13 cellular contexts compared by ENCODE assay signal in genomic region chr6:140486468-140487361, GRCh38.
DNase-seq lines count a peak whose midpoint lies in the region; ATAC-seq and TF ChIP-seq lines count a peak whose summit lies in the region.
"Had no signal": no experiment of that assay in that cellular context is flagged by ENCODE, and none has a peak within 500 bp of the region (broad histone marks: within the 10 kb centered on the region; RNA-seq: fewer than 3 reads in every experiment).

No MANE protein-coding gene starts in this region.

- H3K4ac ChIP-seq in mesenchymal stem cell (ENCODE audit: low read depth in 1 of 2, low read length in 2 of 2), result peak overlapping the region in 1 of 2 experiments; percentile 28

- no peak overlapping the region for H4K91ac ChIP-seq in mesenchymal stem cell (ENCODE audit: low read length)

- peaks cover 4% of the 10 kb centered on the region in 2 donors for H3K9me3 Mint-ChIP-seq in stimulated activated naive B cell treated with anti-CD40 and anti-IgM and Interleukin-4, amounts not matched to agents 10 μg/mL and 1 μg/mL and 100 μg/mL, for 72 hours
- no peaks in the 10 kb centered on the region for H3K9me3 Mint-ChIP-seq in Caco-2 (ENCODE audit: unreplicated experiment)

- H3K18ac ChIP-seq in mesenchymal stem cell (ENCODE audit: low read depth in 1 of 2, low read length in 2 of 2), result no peak overlapping the region

- H3K4me1 ChIP-seq in HEK293 (ENCODE audit: control insufficient read depth, insufficient read depth, low read length) (no peaks in the 10 kb centered on the region), mesenchymal stem cell (ENCODE audit: control insufficient read depth, insufficient read depth, low read depth, low read length) (peaks cover 4% of the 10 kb centered on the region), Caco-2 (no peaks in the 10 kb centered on the region)
- H3K4me1 ChIP-seq: gastrocnemius medialis had no signal

- H2BK120ac ChIP-seq in mesenchymal stem cell (ENCODE audit: low read depth, low read length), result peak overlapping the region; percentile 51

- no TSS peak for BruUV-seq in Caco-2 (replicated peaks; lab: Mats Ljungman, UMichigan)

- peak; percentile 65 for DNase-seq in AG10803 (ENCODE audit: low read depth)
- DNase-seq in astrocyte of the spinal cord (ENCODE audit: low read depth, low spot score), result peak; percentile 43
- DNase-seq in mesenchymal stem cell, result peak; percentile 21
- no peak for DNase-seq in SKM-1 treated with dmso at 0.1 percent for 144 hours (lab: John Stamatoyannopoulos, UW; ENCODE audit: unreplicated experiment)
- DNase-seq in stimulated activated naive B cell treated with anti-CD40 and anti-IgM and Interleukin-4, amounts not matched to agents 10 μg/mL and 1 μg/mL and 100 μg/mL, for 72 hours, result no peak
- DNase-seq in Caco-2, result no peak
- DNase-seq: activated gamma-delta T cell treated with Interleukin-2 at 50 U/mL for 16 hours, gastrocnemius medialis, NCI-H69 had no signal

- H3K9ac ChIP-seq in mesenchymal stem cell (ENCODE audit: low read length), result peak overlapping the region; percentile 55

- H3K14ac ChIP-seq in mesenchymal stem cell (ENCODE audit: low read length in 2 of 2), result no peak overlapping the region

- no peak overlapping the region for H3K27ac ChIP-seq in HEK293 (ENCODE audit: extremely low read depth, low read depth, low read length)
- peak overlapping the region; percentile 70 for H3K27ac ChIP-seq in mesenchymal stem cell (ENCODE audit: low read length, poor library complexity, severe bottlenecking)
- H3K27ac ChIP-seq: C4-2B, gastrocnemius medialis had no signal

- H2BK15ac ChIP-seq in mesenchymal stem cell (ENCODE audit: low read depth, poor library complexity, severe bottlenecking), result no peak overlapping the region

- intact Hi-C loops in Caco-2 (cut with micrococcal nuclease; ENCODE audit: unreplicated experiment), result no loop called here

- no peaks in the 10 kb centered on the region for H3K79me1 ChIP-seq in mesenchymal stem cell (replicated peaks; ENCODE audit: low read length, poor library complexity, severe bottlenecking)

- no peak for ATAC-seq in stimulated activated naive B cell treated with anti-CD40 and anti-IgM and Interleukin-4, amounts not matched to agents 10 μg/mL and 1 μg/mL and 100 μg/mL, for 72 hours (replicated peaks)
- no peak for ATAC-seq in GM19324 (IDR thresholded peaks at IDR 0.05; ENCODE audit: low FRiP score, unreplicated experiment)
- ATAC-seq: gastrocnemius medialis had no signal

- no peak overlapping the region for H3K4me3 Mint-ChIP-seq in stimulated activated naive B cell treated with anti-CD40 and anti-IgM and Interleukin-4, amounts not matched to agents 10 μg/mL and 1 μg/mL and 100 μg/mL, for 72 hours
- H3K4me3 Mint-ChIP-seq in Caco-2 (ENCODE audit: unreplicated experiment), result no peak overlapping the region

- CTCF ChIA-PET in HEK293 (lab: Yijun Ruan, JAX), result no interaction called here
- CTCF ChIA-PET in Caco-2 (lab: Charles Lee), result no interaction called here

- TF ChIP-seq CTCF in AG10803 (conservative IDR thresholded peaks at IDR 0.05; ENCODE audit: low read length) (no peak), HEK293 (tag by site-specific recombination; IDR thresholded peaks at IDR 0.05) (no peak), astrocyte of the spinal cord (IDR thresholded peaks at IDR 0.05; ENCODE audit: low read depth, low read length) (no peak), Caco-2 (IDR thresholded peaks at IDR 0.05; ENCODE audit: insufficient read depth in 1 of 2, low read depth in 1 of 2, low read length in 1 of 2, severe bottlenecking in 1 of 2, unreplicated experiment in 1 of 2) (no peak)

- H3K9me3 ChIP-seq in HEK293 (ENCODE audit: control insufficient read depth, insufficient read depth, low read depth, low read length) (no peaks in the 10 kb centered on the region), mesenchymal stem cell (ENCODE audit: control insufficient read depth, low read length) (peaks cover 8% of the 10 kb centered on the region), Caco-2 (no peaks in the 10 kb centered on the region)
- H3K9me3 ChIP-seq: ovary had no signal

- no peak overlapping the region for H2BK12ac ChIP-seq in mesenchymal stem cell (ENCODE audit: low read length in 2 of 2)

- no peak overlapping the region for H4K8ac ChIP-seq in mesenchymal stem cell (ENCODE audit: low read length)

- 91% methylated on average over 1 of the region's 2 CpGs for WGBS in mesenchymal stem cell

- no peaks in the 10 kb centered on the region for H3K36me3 Mint-ChIP-seq in stimulated activated naive B cell treated with anti-CD40 and anti-IgM and Interleukin-4, amounts not matched to agents 10 μg/mL and 1 μg/mL and 100 μg/mL, for 72 hours
- no peaks in the 10 kb centered on the region for H3K36me3 Mint-ChIP-seq in Caco-2 (ENCODE audit: insufficient read depth, unreplicated experiment)

- no peak overlapping the region for H3K4me2 ChIP-seq in mesenchymal stem cell (ENCODE audit: low read length, poor library complexity, severe bottlenecking)

- no peak overlapping the region for H2AFZ ChIP-seq in mesenchymal stem cell (ENCODE audit: low read depth, low read length)

- POLR2A ChIA-PET in HEK293 (lab: Yijun Ruan, JAX) (no interaction called here), Caco-2 (lab: Charles Lee) (no interaction called here)

- no peaks in the 10 kb centered on the region for H3K27me3 Mint-ChIP-seq in stimulated activated naive B cell treated with anti-CD40 and anti-IgM and Interleukin-4, amounts not matched to agents 10 μg/mL and 1 μg/mL and 100 μg/mL, for 72 hours
- no peaks in the 10 kb centered on the region for H3K27me3 Mint-ChIP-seq in Caco-2 (ENCODE audit: insufficient read depth, unreplicated experiment)

- H3K23ac ChIP-seq in mesenchymal stem cell (ENCODE audit: low read length in 2 of 2), result no peak overlapping the region

- H3K4me3 ChIP-seq in AG10803 (ENCODE audit: low read length) (no peak overlapping the region), HEK293 (ENCODE audit: low read depth, low read length) (no peak overlapping the region), astrocyte of the spinal cord (ENCODE audit: low read depth, low read length) (no peak overlapping the region), mesenchymal stem cell (ENCODE audit: insufficient read depth in 1 of 2, low read depth in 1 of 2, low read length in 2 of 2) (no peak overlapping the region), Caco-2 (ENCODE audit: low read depth, low read length) (no peak overlapping the region)
- H3K4me3 ChIP-seq: gastrocnemius medialis, ovary had no signal

- H3K36me3 ChIP-seq in HEK293 (ENCODE audit: control insufficient read depth in 2 of 2, insufficient read depth in 1 of 2, low read length in 2 of 2) (no peaks in the 10 kb centered on the region), mesenchymal stem cell (ENCODE audit: control insufficient read depth in 1 of 2, insufficient read depth in 2 of 2, low read depth in 1 of 2, low read length in 2 of 2) (no peaks in the 10 kb centered on the region), Caco-2 (ENCODE audit: control insufficient read depth, insufficient read depth, low read length) (no peaks in the 10 kb centered on the region)
- H3K36me3 ChIP-seq: gastrocnemius medialis, ovary had no signal

- H3K4me1 Mint-ChIP-seq in stimulated activated naive B cell treated with anti-CD40 and anti-IgM and Interleukin-4, amounts not matched to agents 10 μg/mL and 1 μg/mL and 100 μg/mL, for 72 hours, result peaks cover 3 to 10% of the 10 kb centered on the region in 2 donors
- H3K4me1 Mint-ChIP-seq in Caco-2 (ENCODE audit: low read depth, unreplicated experiment), result no peaks in the 10 kb centered on the region

- no peaks in the 10 kb centered on the region for H3K27me3 ChIP-seq in mesenchymal stem cell (ENCODE audit: control insufficient read depth in 1 of 2, insufficient read depth in 1 of 2, low read length in 2 of 2)
- no peaks in the 10 kb centered on the region for H3K27me3 ChIP-seq in Caco-2 (replicated peaks; ENCODE audit: control insufficient read depth, insufficient read depth, low read length)
- H3K27me3 ChIP-seq: gastrocnemius medialis, ovary had no signal

- no peak overlapping the region for H2BK5ac ChIP-seq in mesenchymal stem cell (ENCODE audit: low read depth, low read length, poor library complexity, severe bottlenecking)

- H2AK5ac ChIP-seq in mesenchymal stem cell (ENCODE audit: low read length, severe bottlenecking), result peak overlapping the region; percentile 75

- in situ Hi-C loops in astrocyte of the spinal cord (cut with HindIII; ENCODE audit: low sequenced_read_pairs), result no loop called here

- no peak overlapping the region for H3K27ac Mint-ChIP-seq in stimulated activated naive B cell treated with anti-CD40 and anti-IgM and Interleukin-4, amounts not matched to agents 10 μg/mL and 1 μg/mL and 100 μg/mL, for 72 hours
- no peak overlapping the region for H3K27ac Mint-ChIP-seq in Caco-2 (ENCODE audit: unreplicated experiment)

TF ChIP-seq in HEK293, 187 proteins besides CTCF, POLR2A, EP300 and RAD21:
- TF ChIP-seq MYNN (tag by site-specific recombination; IDR thresholded peaks at IDR 0.05; ENCODE audit: borderline replicate concordance), result 0 out of 2 replicates have a peak, but pooled peaks have one; percentile 34
- TF ChIP-seq TCF7L2 (IDR thresholded peaks at IDR 0.05; ENCODE audit: borderline replicate concordance, low read depth, low read length), result no peak
- TF ChIP-seq SCRT2 (tag by site-specific recombination; IDR thresholded peaks at IDR 0.05), result no peak

Comparison
In these comparisons a context has a peak if more than half of its experiments do, and no peak if none do; other contexts are left out.
1. DNase-seq: peak in AG10803 (single experiment), astrocyte of the spinal cord (single experiment) and mesenchymal stem cell (single experiment); none in SKM-1 treated with dmso at 0.1 percent for 144 hours (single experiment), stimulated activated naive B cell treated with anti-CD40 and anti-IgM and Interleukin-4, amounts not matched to agents 10 μg/mL and 1 μg/mL and 100 μg/mL, for 72 hours (single experiment) and Caco-2 (0 of 2).